Comparison of ENCODE assay signal across 1 cellular context in the genomic region with DNA sequence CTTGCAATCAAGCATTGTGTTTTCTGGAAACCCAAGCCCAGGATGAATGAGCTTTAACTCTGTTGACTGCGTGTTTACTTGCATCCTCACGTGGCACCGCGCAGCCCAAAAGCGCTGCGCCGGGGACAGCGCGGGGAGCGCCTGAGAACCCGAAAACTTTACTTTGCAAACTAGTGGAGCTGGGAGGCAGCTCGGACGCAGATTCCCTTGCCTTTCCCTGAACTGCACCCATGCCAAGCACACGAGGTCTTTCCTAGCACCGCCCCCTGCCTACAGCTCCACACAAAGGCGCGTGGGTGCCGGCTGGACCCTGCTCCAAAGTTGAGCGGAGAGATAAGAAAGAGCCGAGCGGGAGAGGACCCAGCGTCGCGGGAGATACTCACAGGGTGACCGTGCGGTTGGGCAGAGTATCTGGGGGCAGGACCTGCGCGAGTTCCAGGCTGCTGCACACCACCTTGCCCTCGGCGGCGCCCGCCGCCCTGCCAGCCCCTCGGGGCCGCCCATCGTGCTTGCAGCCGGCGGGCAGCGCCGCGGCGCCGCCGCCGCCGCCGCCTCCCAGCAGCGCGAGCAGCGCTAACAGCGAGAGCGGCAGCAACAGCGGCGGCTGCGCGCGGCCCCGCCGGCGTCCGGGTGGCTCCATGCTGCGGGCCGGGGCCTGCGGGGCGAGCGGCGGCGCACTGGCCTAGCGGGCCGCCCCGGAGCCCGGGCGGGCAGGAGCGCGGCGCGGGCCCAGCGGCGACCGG.
TF ChIP-seq lines count a peak whose summit lies in the region.

No MANE protein-coding gene starts in this region.

TF ChIP-seq in H1, 55 proteins besides CTCF, POLR2A, EP300 and RAD21 (continued from another document):
- TF ChIP-seq RFX5 (IDR thresholded peaks at IDR 0.05; ENCODE audit: borderline replicate concordance, low read depth, low read length) (no peak), ASH2L (IDR thresholded peaks at IDR 0.05; ENCODE audit: low read length) (peak; percentile 64), BACH1 (IDR thresholded peaks at IDR 0.05; ENCODE audit: low read length) (no peak), CREB1 (IDR thresholded peaks at IDR 0.05) (no peak), SIN3A (conservative IDR thresholded peaks at IDR 0.05 in 1 of 2, IDR thresholded peaks at IDR 0.05 in 1 of 2; ENCODE audit: low read depth in 1 of 2, low read length in 2 of 2) (peak in 1 of 2 experiments; percentile 55; a peak in 1 of 4 replicates), KDM4A (IDR thresholded peaks at IDR 0.05; ENCODE audit: low read depth, low read length, severe bottlenecking) (peak; percentile 51), POLR2AphosphoS5 (IDR thresholded peaks at IDR 0.05; ENCODE audit: low read depth, low read length) (peak; percentile 90), RBBP5 (IDR thresholded peaks at IDR 0.05; ENCODE audit: borderline replicate concordance, low read depth, low read length) (peak; percentile 60; the same call in 1 of the 2 replicates), NANOG (IDR thresholded peaks at IDR 0.05; ENCODE audit: insufficient read depth, low read depth, low read length, poor library complexity, severe bottlenecking) (no peak), TBP (IDR thresholded peaks at IDR 0.05; ENCODE audit: low read depth, low read length) (peak; percentile 78)
- TF ChIP-seq, protein P1, sequence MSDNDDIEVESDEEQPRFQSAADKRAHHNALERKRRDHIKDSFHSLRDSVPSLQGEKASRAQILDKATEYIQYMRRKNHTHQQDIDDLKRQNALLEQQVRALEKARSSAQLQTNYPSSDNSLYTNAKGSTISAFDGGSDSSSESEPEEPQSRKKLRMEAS (IDR thresholded peaks at IDR 0.05) = peak; percentile 94
- TF ChIP-seq, protein P2, sequence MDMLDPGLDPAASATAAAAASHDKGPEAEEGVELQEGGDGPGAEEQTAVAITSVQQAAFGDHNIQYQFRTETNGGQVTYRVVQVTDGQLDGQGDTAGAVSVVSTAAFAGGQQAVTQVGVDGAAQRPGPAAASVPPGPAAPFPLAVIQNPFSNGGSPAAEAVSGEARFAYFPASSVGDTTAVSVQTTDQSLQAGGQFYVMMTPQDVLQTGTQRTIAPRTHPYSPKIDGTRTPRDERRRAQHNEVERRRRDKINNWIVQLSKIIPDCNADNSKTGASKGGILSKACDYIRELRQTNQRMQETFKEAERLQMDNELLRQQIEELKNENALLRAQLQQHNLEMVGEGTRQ (IDR thresholded peaks at IDR 0.05; ENCODE audit: low read length) = peak; percentile 19; the same call in 1 of the 2 replicates
- TF ChIP-seq, protein P3, sequence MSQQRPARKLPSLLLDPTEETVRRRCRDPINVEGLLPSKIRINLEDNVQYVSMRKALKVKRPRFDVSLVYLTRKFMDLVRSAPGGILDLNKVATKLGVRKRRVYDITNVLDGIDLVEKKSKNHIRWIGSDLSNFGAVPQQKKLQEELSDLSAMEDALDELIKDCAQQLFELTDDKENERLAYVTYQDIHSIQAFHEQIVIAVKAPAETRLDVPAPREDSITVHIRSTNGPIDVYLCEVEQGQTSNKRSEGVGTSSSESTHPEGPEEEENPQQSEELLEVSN (IDR thresholded peaks at IDR 0.05) = peak; percentile 69
TF ChIP-seq in H1: peak in this region for 11.
